14 cellular contexts compared by ENCODE assay signal in the genomic region with DNA sequence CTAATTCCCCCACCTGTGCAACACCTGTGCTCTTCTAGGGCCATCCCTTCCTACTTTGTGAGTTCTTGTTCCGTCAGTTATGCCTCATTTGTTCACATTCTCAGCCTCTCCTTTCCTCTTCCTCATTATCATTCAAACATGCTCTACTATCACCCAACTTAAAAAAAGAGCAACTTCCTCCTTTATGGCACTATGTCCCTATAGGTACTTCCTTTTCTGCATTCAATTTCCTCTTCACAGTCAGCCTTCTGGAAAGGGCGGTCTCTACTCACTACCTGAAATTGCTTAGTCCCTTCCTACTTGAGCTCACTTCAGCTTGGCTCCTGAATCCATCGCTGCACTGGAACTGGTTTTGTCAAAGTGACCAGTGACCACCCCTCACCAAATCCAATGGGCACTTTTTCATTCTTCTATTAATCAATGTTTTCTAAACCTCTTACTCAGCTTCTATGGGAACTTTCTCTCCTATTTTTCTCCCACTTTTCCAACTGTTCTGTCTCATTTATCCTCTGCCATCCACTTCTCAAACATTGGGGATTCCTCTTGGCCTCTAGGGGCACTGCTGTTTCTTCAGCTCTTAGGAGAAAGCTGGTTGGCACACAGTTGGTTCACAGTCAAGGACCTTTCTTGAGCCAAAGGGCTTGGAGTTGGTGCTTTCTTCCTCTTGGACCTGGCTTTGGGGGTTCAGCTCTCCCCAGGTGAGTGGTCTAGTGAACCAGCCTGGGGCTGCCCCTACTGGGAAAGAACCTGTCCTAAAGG.
DNase-seq lines count a peak whose midpoint lies in the region; ATAC-seq, FAIRE-seq and TF ChIP-seq lines count a peak whose summit lies in the region.
"Had no signal": no experiment of that assay in that cellular context is flagged by ENCODE, and none has a peak within 500 bp of the region (broad histone marks: within the 10 kb centered on the region; RNA-seq: fewer than 3 reads in every experiment).

No MANE protein-coding gene starts in this region.

- H3K27ac ChIP-seq in 22Rv1 (no peak overlapping the region), RWPE2 (ENCODE audit: poor library complexity, severe bottlenecking) (no peak overlapping the region), suprapubic skin (no peak overlapping the region), gastrocnemius medialis (no peak overlapping the region)
- H3K27ac ChIP-seq: SJCRH30 had no signal

- intact Hi-C loops in gastrocnemius medialis (cut with DNase I; ENCODE audit: low total_unique reads) = no loop called here

- DNase-seq in GM12891 (ENCODE audit: insufficient read length, low spot score) (no peak), RWPE2 (ENCODE audit: low spot score) (no peak), foreskin fibroblast (no peak), NCI-H2029 treated with DMSO at 0.1 percent for 48 hours (lab: John Stamatoyannopoulos, UW) (no peak), suprapubic skin (ENCODE audit: low spot score in 2 of 2) (no peak), gastrocnemius medialis (no peak)
- DNase-seq: activated T-cell treated with anti-CD3 and anti-CD28 coated beads, Interleukin-2, amount 50 U/mL, for 1 hour; CD4-positive, alpha-beta T cell; cortex of kidney; NCI-H1694 treated with DMSO at 0.1 percent for 48 hours; SJCRH30; stimulated activated naive CD4-positive, alpha-beta T cell had no signal

- FAIRE-seq in GM12891 (lab: Jason Lieb, UNC) = peak; percentile 78

- in situ Hi-C loops in gastrocnemius medialis (cut with MboI; ENCODE audit: low sequenced_read_pairs in 4 of 4) = no loop called here

- no peak for TF ChIP-seq EP300 in suprapubic skin (IDR thresholded peaks at IDR 0.05)

- H3K27me3 ChIP-seq in RWPE2 (ENCODE audit: insufficient read depth, poor library complexity, severe bottlenecking) (no peaks in the 10 kb centered on the region), suprapubic skin (no peaks in the 10 kb centered on the region), gastrocnemius medialis (no peaks in the 10 kb centered on the region)
- H3K27me3 ChIP-seq: SJCRH30 had no signal

- TF ChIP-seq CTCF in 22Rv1 (IDR thresholded peaks at IDR 0.05) (peak; percentile 43), RWPE2 (IDR thresholded peaks at IDR 0.05; ENCODE audit: poor library complexity, severe bottlenecking) (peak; percentile 36), foreskin fibroblast (IDR thresholded peaks at IDR 0.05; ENCODE audit: low read depth, low read length) (peak; percentile 23), suprapubic skin (IDR thresholded peaks at IDR 0.05) (no peak), gastrocnemius medialis (IDR thresholded peaks at IDR 0.05 in 4 of 5, conservative IDR thresholded peaks at IDR 0.05 in 1 of 5) (no peak)

- H3K4me3 ChIP-seq in RWPE2 (ENCODE audit: severe bottlenecking) (no peak overlapping the region), foreskin fibroblast (ENCODE audit: low read depth in 1 of 2, low read length in 2 of 2) (no peak overlapping the region), suprapubic skin (no peak overlapping the region), gastrocnemius medialis (no peak overlapping the region)
- H3K4me3 ChIP-seq: SJCRH30 had no signal

- TF ChIP-seq POLR2A in GM12891 (IDR thresholded peaks at IDR 0.05; ENCODE audit: low read depth, low read length) (no peak), suprapubic skin (IDR thresholded peaks at IDR 0.05) (no peak), gastrocnemius medialis (IDR thresholded peaks at IDR 0.05) (no peak)

- H3K4me1 ChIP-seq in RWPE2 (ENCODE audit: insufficient read depth, poor library complexity, severe bottlenecking) = peaks cover 3% of the 10 kb centered on the region
- peaks cover 4% of the 10 kb centered on the region for H3K4me1 ChIP-seq in suprapubic skin
- no peaks in the 10 kb centered on the region for H3K4me1 ChIP-seq in gastrocnemius medialis

- 93% methylated on average over 3 of the region's 3 CpGs for WGBS in suprapubic skin

- no peaks in the 10 kb centered on the region for H3K9me3 ChIP-seq in RWPE2 (ENCODE audit: severe bottlenecking)
- no peaks in the 10 kb centered on the region for H3K9me3 ChIP-seq in suprapubic skin
- H3K9me3 ChIP-seq in gastrocnemius medialis = no peaks in the 10 kb centered on the region
- H3K9me3 ChIP-seq: SJCRH30 had no signal

- H3K36me3 ChIP-seq in RWPE2 (ENCODE audit: low read depth) = no peaks in the 10 kb centered on the region
- no peaks in the 10 kb centered on the region for H3K36me3 ChIP-seq in suprapubic skin
- H3K36me3 ChIP-seq in gastrocnemius medialis = no peaks in the 10 kb centered on the region
- H3K36me3 ChIP-seq: SJCRH30 had no signal

- no peak for ATAC-seq in RWPE2 (ENCODE audit: low read depth)
- ATAC-seq in GM21717 (IDR thresholded peaks at IDR 0.05; ENCODE audit: unreplicated experiment) = no peak
- no peak for ATAC-seq in gastrocnemius medialis

TF ChIP-seq in GM12891, 5 proteins besides CTCF, POLR2A, EP300 and RAD21:
- TF ChIP-seq TAF1 (IDR thresholded peaks at IDR 0.05; ENCODE audit: low read depth, low read length) = no peak
- peak; percentile 54; the same call in 1 of the 2 replicates for TF ChIP-seq SPI1 (IDR thresholded peaks at IDR 0.05; ENCODE audit: low read depth, low read length)
- TF ChIP-seq POU2F2 (IDR thresholded peaks at IDR 0.05; ENCODE audit: low read depth, low read length) = no peak
TF ChIP-seq in GM12891: peak in this region for 1.

Comparison
In these comparisons a context has a peak if more than half of its experiments do, and no peak if none do; other contexts are left out.
1. CTCF ChIP-seq: peak in 22Rv1 (single experiment), RWPE2 (single experiment) and foreskin fibroblast (single experiment); none in suprapubic skin (0 of 2) and gastrocnemius medialis (0 of 5).